Comparison of ENCODE assay signal across 8 cellular contexts in the genomic region with DNA sequence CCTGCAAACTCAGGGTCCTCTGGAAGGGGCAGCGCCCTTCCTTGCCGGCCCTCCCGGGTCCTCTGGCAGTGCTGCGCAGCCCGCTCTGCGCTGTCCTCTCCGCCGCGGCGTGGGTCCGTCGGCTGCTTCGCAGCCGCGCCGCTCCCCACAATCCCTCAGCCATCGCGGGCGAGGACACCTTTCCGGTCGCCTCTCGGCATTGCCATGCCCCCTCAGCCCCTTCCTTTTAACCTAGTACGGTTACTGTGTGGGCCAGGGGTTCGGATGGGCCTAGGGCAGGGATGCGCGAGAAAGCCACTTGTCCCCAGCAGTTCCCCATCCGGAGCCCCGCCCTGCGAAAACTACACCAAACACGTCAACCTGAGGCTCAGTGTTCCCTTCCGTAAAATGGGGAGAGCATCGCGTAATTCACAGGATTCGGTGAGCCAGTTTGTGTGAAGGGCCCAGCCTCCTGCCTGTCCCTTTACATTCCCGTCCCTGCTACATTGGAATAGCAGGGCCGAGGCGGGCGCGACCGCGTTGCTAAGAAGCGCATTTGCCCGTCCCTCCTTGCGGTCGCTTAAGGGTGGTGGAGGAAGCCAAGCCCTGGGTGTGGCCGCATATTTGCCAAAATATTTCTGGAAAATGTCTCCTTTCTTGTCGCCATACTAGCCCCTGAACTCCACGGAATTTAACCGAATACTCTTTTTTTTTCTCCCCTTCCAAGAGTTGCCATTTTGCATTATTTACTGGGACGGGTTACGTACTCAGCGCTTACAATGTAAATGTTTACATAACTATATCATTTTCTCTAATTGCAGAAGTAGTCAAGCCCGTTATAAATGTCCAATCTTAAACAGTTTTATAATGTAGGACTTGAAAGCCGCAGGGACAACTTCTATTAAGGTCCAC. TPM values are rescaled to one million over a fixed set of nuclear protein-coding genes. Genes with fewer than 3 reads are reported as not detected.
DNase-seq lines count a peak whose midpoint lies in the region; ATAC-seq and TF ChIP-seq lines count a peak whose summit lies in the region.

No MANE protein-coding gene starts in this region.

- no peak overlapping the region for H3K27ac ChIP-seq in OCI-LY7 (ENCODE audit: low read depth, low read length, poor library complexity, severe bottlenecking)

- intact Hi-C loops in OCI-LY7 (cut with micrococcal nuclease; ENCODE audit: unreplicated experiment), result loop anchor here (1.0 to 5.0 kb wide), 4 partner anchors 24 to 593 kb away; a partner anchor contains a TSS
- intact Hi-C loops in left ventricle myocardium superior (cut with micrococcal nuclease), result loop anchor here (1.0 to 2.0 kb wide), 2 partner anchors 50 to 107 kb away; no protein-coding TSS in a partner anchor

- H3K9me3 ChIP-seq in OCI-LY7 (ENCODE audit: low read length), result no peaks in the 10 kb centered on the region

- no peaks in the 10 kb centered on the region for H3K36me3 Mint-ChIP-seq in activated naive CD8-positive, alpha-beta T cell

- POLR2A ChIA-PET in BJ (lab: Charles Lee), result interaction anchor here (0.9 to 1.4 kb wide), 2 partner anchors 24 to 52 kb away, joined by 3 read pairs; a partner anchor contains a TSS
- POLR2A ChIA-PET in OCI-LY7 (lab: Charles Lee), result no interaction called here

- H3K4me2 ChIP-seq in OCI-LY7 (ENCODE audit: low read length), result peak overlapping the region; percentile 84

- BruUV-seq in OCI-LY7 (replicated peaks; lab: Mats Ljungman, UMichigan), result no TSS peak

- H3K9me3 Mint-ChIP-seq in activated naive CD8-positive, alpha-beta T cell (ENCODE audit: low read depth), result no peaks in the 10 kb centered on the region

- H3K4me3 ChIP-seq in BJ (ENCODE audit: low read depth, low read length), result peak overlapping the region; percentile 38
- peak overlapping the region; percentile 61 for H3K4me3 ChIP-seq in OCI-LY7 (ENCODE audit: low read depth, low read length, poor library complexity, severe bottlenecking)

- H4K20me1 ChIP-seq in OCI-LY7 (ENCODE audit: insufficient read depth, low read length), result no peaks in the 10 kb centered on the region

- CTCF ChIA-PET in BJ (lab: Yijun Ruan, JAX), result interaction anchor here (0.9 to 7.9 kb wide), 24 partner anchors 12 to 108 kb away, joined by 3 to 200 read pairs (median 10); a partner anchor contains a TSS
- CTCF ChIA-PET in OCI-LY7 (lab: Charles Lee; ENCODE audit: unreplicated experiment), result interaction anchor here (1.0 to 1.4 kb wide), 2 partner anchors 30 to 48 kb away, joined by 3 read pairs; no protein-coding TSS in a partner anchor

- H3K4me1 ChIP-seq in OCI-LY7 (ENCODE audit: insufficient read depth, low read length, poor library complexity, severe bottlenecking), result peaks cover 32% of the 10 kb centered on the region

- peak overlapping the region; percentile 76 for H2AFZ ChIP-seq in OCI-LY7 (ENCODE audit: low read length)

- H3K27me3 ChIP-seq in BJ (ENCODE audit: control insufficient read depth, insufficient read depth, low read length), result no peaks in the 10 kb centered on the region

- TF ChIP-seq CTCF in BJ (IDR thresholded peaks at IDR 0.05; ENCODE audit: insufficient read depth, low read depth, low read length), result no peak
- no peak for TF ChIP-seq CTCF in GM20000 (IDR thresholded peaks at IDR 0.05; ENCODE audit: extremely low read depth, missing control alignments)
- no peak for TF ChIP-seq CTCF in OCI-LY7 (conservative IDR thresholded peaks at IDR 0.05; ENCODE audit: low read length)

- H3K4me3 Mint-ChIP-seq in activated naive CD8-positive, alpha-beta T cell, result peak overlapping the region; percentile 90

- H3K36me3 ChIP-seq in BJ (ENCODE audit: control insufficient read depth, insufficient read depth, low read length) (no peaks in the 10 kb centered on the region), OCI-LY7 (ENCODE audit: insufficient read depth, low read length) (no peaks in the 10 kb centered on the region)

- H3K27me3 Mint-ChIP-seq in activated naive CD8-positive, alpha-beta T cell, result peaks cover 19% of the 10 kb centered on the region

- H3K4me1 Mint-ChIP-seq in activated naive CD8-positive, alpha-beta T cell (ENCODE audit: low read depth), result peaks cover 27% of the 10 kb centered on the region

- H3K79me2 ChIP-seq in OCI-LY7 (ENCODE audit: insufficient read depth, low read depth, low read length), result no peaks in the 10 kb centered on the region

- no peak for DNase-seq in BJ (ENCODE audit: low read depth)
- peak; percentile 46 for DNase-seq in GM20000 (ENCODE audit: low spot score)
- no peak for DNase-seq in OCI-LY7 (ENCODE audit: low spot score)
- DNase-seq in left ventricle myocardium superior, result peak; percentile 70
- DNase-seq in renal cortical epithelial cell (ENCODE audit: low read depth), result peak; percentile 41
- DNase-seq in cortex of kidney (lab: John Stamatoyannopoulos, UW), result no peak
- no peak for DNase-seq in NCI-H1694 treated with DMSO at 0.1 percent for 48 hours (lab: John Stamatoyannopoulos, UW)

- H3K27ac Mint-ChIP-seq in activated naive CD8-positive, alpha-beta T cell, result peak overlapping the region; percentile 56

- peak; percentile 11 for ATAC-seq in left ventricle myocardium superior

- no peaks in the 10 kb centered on the region for H3K9me2 ChIP-seq in OCI-LY7 (ENCODE audit: insufficient read depth, low read length)

RNA-seq across cellular contexts. Expression of a gene that starts 13.2 kb away (rescaled TPM):
- polyA plus RNA-seq in BJ (2011; rRNA removed), result 132 and 181 TPM in 2 replicates
- polyA minus RNA-seq in BJ (2011; rRNA and poly(A)+ RNA removed), result 103 and 118 TPM in 2 replicates
- 1.2 TPM in 1 of 2 replicates, not detected in the other for total RNA-seq in OCI-LY7 (2014; rRNA removed; shearing (Covaris generic))
- total RNA-seq in OCI-LY7 (2022) (1.4 and 1.7 TPM in 2 replicates), left ventricle myocardium superior (58.2 TPM), renal cortical epithelial cell (6.8 and 8.0 TPM in 2 replicates)

RNA-seq across cellular contexts. Expression of a gene that starts 23.8 kb away (rescaled TPM):
- polyA plus RNA-seq in BJ (2011; rRNA removed), result 255 and 281 TPM in 2 replicates
- 169 and 279 TPM in 2 replicates for polyA minus RNA-seq in BJ (2011; rRNA and poly(A)+ RNA removed)
- 42.3 and 60.1 TPM in 2 replicates for total RNA-seq in OCI-LY7 (2014; rRNA removed; shearing (Covaris generic))
- 106 and 124 TPM in 2 replicates for total RNA-seq in OCI-LY7 (2022)
- total RNA-seq in left ventricle myocardium superior, result 886 TPM
- 75.0 and 267 TPM in 2 replicates for total RNA-seq in renal cortical epithelial cell

RNA-seq across cellular contexts. Expression of a gene that starts 53.5 kb away (rescaled TPM):
- polyA plus RNA-seq in BJ (2011; rRNA removed), result 76.6 and 98.1 TPM in 2 replicates
- polyA minus RNA-seq in BJ (2011; rRNA and poly(A)+ RNA removed), result 38.6 and 66.7 TPM in 2 replicates
- 241 and 312 TPM in 2 replicates for total RNA-seq in OCI-LY7 (2014; rRNA removed; shearing (Covaris generic))
- total RNA-seq in OCI-LY7 (2022), result 254 and 256 TPM in 2 replicates
- 50.8 TPM for total RNA-seq in left ventricle myocardium superior
- 50.7 and 66.2 TPM in 2 replicates for total RNA-seq in renal cortical epithelial cell

Comparison
In these comparisons a context has a peak if more than half of its experiments do, and no peak if none do; other contexts are left out.
1. DNase-seq: peak in GM20000 (single experiment), left ventricle myocardium superior (single experiment) and renal cortical epithelial cell (single experiment); none in BJ (single experiment), OCI-LY7 (single experiment), cortex of kidney (single experiment) and NCI-H1694 treated with DMSO at 0.1 percent for 48 hours (single experiment).